ENCODE assay signal across 22 cellular contexts in genomic region chr6:133835901-133836300, GRCh38. TPM values are rescaled to one million over a fixed set of nuclear protein-coding genes. Genes with fewer than 3 reads are reported as not detected.
DNase-seq lines count a peak whose midpoint lies in the region; ATAC-seq and TF ChIP-seq lines count a peak whose summit lies in the region.
"Had no signal": no experiment of that assay in that cellular context is flagged by ENCODE, and none has a peak within 500 bp of the region (broad histone marks: within the 10 kb centered on the region; RNA-seq: fewer than 3 reads in every experiment).

No MANE protein-coding gene starts in this region.

- no peak overlapping the region for H2AFZ ChIP-seq in smooth muscle cell (ENCODE audit: low read depth)
- H2AFZ ChIP-seq: PC-9 had no signal

- H3K4me3 ChIP-seq in RWPE2 (ENCODE audit: severe bottlenecking) (no peak overlapping the region), fibroblast of the aortic adventitia (ENCODE audit: low read depth, low read length) (no peak overlapping the region), smooth muscle cell (no peak overlapping the region)
- H3K4me3 ChIP-seq: PC-9, testis had no signal

- peaks cover 3% of the 10 kb centered on the region for H3K4me1 ChIP-seq in RWPE2 (ENCODE audit: insufficient read depth, poor library complexity, severe bottlenecking)
- H3K4me1 ChIP-seq in smooth muscle cell (ENCODE audit: low read depth) = no peaks in the 10 kb centered on the region
- H3K4me1 ChIP-seq: testis had no signal

- H3K9me3 ChIP-seq in RWPE2 (ENCODE audit: severe bottlenecking) = no peaks in the 10 kb centered on the region
- no peaks in the 10 kb centered on the region for H3K9me3 ChIP-seq in smooth muscle cell (replicated peaks; ENCODE audit: low read depth)
- H3K9me3 ChIP-seq: testis had no signal

- 98% methylated on average over 4 of the region's 4 CpGs for WGBS in smooth muscle cell (ENCODE audit: low lambda C conversion rate)

- peak; percentile 2 for DNase-seq in DMS53 treated with DMSO at 0.1 percent for 48 hours (lab: John Stamatoyannopoulos, UW; ENCODE audit: unreplicated experiment)
- DNase-seq in DMS53 (lab: John Stamatoyannopoulos, UW) = no peak
- no peak for DNase-seq in RWPE2 (ENCODE audit: low spot score)
- DNase-seq in fibroblast of the aortic adventitia (ENCODE audit: low read depth) = peak; percentile 68
- DNase-seq in smooth muscle cell (lab: John Stamatoyannopoulos, UW; ENCODE audit: unreplicated experiment) = no peak
- no peak for DNase-seq in NCI-H226
- DNase-seq: 8988T; DMS79; effector memory CD4-positive, alpha-beta T cell; GOT3; kidney glomerular epithelial cell; mesendoderm; NCI-H526 treated with DMSO at 0.1 percent for 48 hours; nephron progenitor cell; PC-9; T-helper 9 cell; testis had no signal

- H3K9ac ChIP-seq in smooth muscle cell (ENCODE audit: low read depth) = no peak overlapping the region

- no peaks in the 10 kb centered on the region for H3F3A ChIP-seq in smooth muscle cell (ENCODE audit: low read depth)

- H3K27ac ChIP-seq in RWPE2 (ENCODE audit: poor library complexity, severe bottlenecking) = no peak overlapping the region
- no peak overlapping the region for H3K27ac ChIP-seq in smooth muscle cell (ENCODE audit: low read depth)
- H3K27ac ChIP-seq: PC-9, testis had no signal

- no peak overlapping the region for H3K4me2 ChIP-seq in smooth muscle cell
- H3K4me2 ChIP-seq: PC-9 had no signal

- TF ChIP-seq CTCF in RWPE2 (IDR thresholded peaks at IDR 0.05; ENCODE audit: poor library complexity, severe bottlenecking) (peak; percentile 39), fibroblast of the aortic adventitia (IDR thresholded peaks at IDR 0.05; ENCODE audit: insufficient read depth, low read length) (peak; percentile 42), smooth muscle cell (IDR thresholded peaks at IDR 0.05; ENCODE audit: borderline replicate concordance, insufficient read depth, poor library complexity, severe bottlenecking) (peak; percentile 20)

- no peaks in the 10 kb centered on the region for H4K20me1 ChIP-seq in smooth muscle cell (ENCODE audit: low read depth)

- H3K79me2 ChIP-seq in smooth muscle cell (ENCODE audit: low read depth) = no peaks in the 10 kb centered on the region

- no peaks in the 10 kb centered on the region for H3K27me3 ChIP-seq in RWPE2 (ENCODE audit: insufficient read depth, poor library complexity, severe bottlenecking)
- H3K27me3 ChIP-seq in smooth muscle cell (ENCODE audit: low read depth) = peaks cover 3% of the 10 kb centered on the region
- H3K27me3 ChIP-seq: testis had no signal

- no peak for ATAC-seq in RWPE2 (ENCODE audit: low read depth)
- no peak for ATAC-seq in HG02571 (IDR thresholded peaks at IDR 0.05; ENCODE audit: unreplicated experiment)
- ATAC-seq in GM18517 (IDR thresholded peaks at IDR 0.05; ENCODE audit: unreplicated experiment) = no peak
- ATAC-seq: SK-N-SH treated with all-trans-retinoic acid at 6 μM for 48 hours had no signal

- H3K36me3 ChIP-seq in RWPE2 (ENCODE audit: low read depth) (no peaks in the 10 kb centered on the region), smooth muscle cell (ENCODE audit: low read depth) (no peaks in the 10 kb centered on the region)

RNA-seq across cellular contexts. Expression of gene TCF21, which starts 53.0 kb away (rescaled TPM):
- 2.9 and 5.0 TPM in 2 replicates for total RNA-seq in fibroblast of the aortic adventitia (ENCODE audit: low replicate concordance)
- total RNA-seq in smooth muscle cell = 1.2 and 1.3 TPM in 2 replicates
- 2.4 and 3.3 TPM in 2 replicates for polyA plus RNA-seq in smooth muscle cell
- total RNA-seq: activated T-helper 2 cell treated with anti-CD3 and anti-CD28 coated beads, Interferon-gamma antibody, Interleukin-2, Interleukin-4, amounts not matched to agents 10 μg/mL and 5 μg/mL and 100 μg/mL, durations not matched to agents 14 hours and 24 hours and 36 hours; PC-9; pulmonary artery endothelial cell had no signal

Comparison
In these comparisons a context has a peak if more than half of its experiments do, and no peak if none do; other contexts are left out.
1. DNase-seq: peak in DMS53 treated with DMSO at 0.1 percent for 48 hours (single experiment) and fibroblast of the aortic adventitia (single experiment); none in DMS53 (single experiment), RWPE2 (single experiment), smooth muscle cell (single experiment) and NCI-H226 (single experiment).
2. Peak in every context shown above with its lines, with median percentiles within 50 percentile points of each other: CTCF ChIP-seq.